8 cellular contexts compared by ENCODE assay signal in the genomic region with DNA sequence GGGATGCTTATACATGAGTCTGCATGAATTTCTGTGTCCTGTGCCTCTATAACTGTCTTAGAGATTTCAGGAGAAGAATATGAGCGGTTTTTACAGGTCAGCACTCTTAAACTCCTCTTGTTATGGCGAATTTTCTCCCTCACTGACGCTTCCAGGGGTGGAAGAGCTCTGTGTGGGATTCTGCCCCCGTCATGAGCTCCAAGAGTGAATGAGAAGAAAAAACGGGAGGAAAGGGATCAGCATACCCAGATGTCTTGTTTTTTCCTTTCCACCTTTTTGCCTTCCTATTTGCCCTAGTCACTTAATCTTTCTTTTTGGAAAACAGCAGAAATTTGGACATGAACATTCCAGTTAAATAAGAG. TPM values are rescaled to one million over a fixed set of nuclear protein-coding genes. Genes with fewer than 3 reads are reported as not detected.
DNase-seq lines count a peak whose midpoint lies in the region; ATAC-seq and TF ChIP-seq lines count a peak whose summit lies in the region.

No MANE protein-coding gene starts in this region.

- no peak for TF ChIP-seq EP300 in transverse colon (IDR thresholded peaks at IDR 0.05; ENCODE audit: low read depth)

- in situ Hi-C loops in transverse colon (cut with MboI; ENCODE audit: low pct_ligation_motif_present in 1 of 4, low pct_unique_long_range_greater_than_20kb in 1 of 4, low sequenced_read_pairs in 3 of 4), result no loop called here

- TF ChIP-seq POLR2A in adrenal gland (IDR thresholded peaks at IDR 0.05), result no peak
- TF ChIP-seq POLR2A in transverse colon (IDR thresholded peaks at IDR 0.05), result no peak

- 2 to 7% (median 4%) methylated on average over 5 of the region's 5 CpGs for WGBS in adrenal gland, 4 donors
- 6% methylated on average over 5 of the region's 5 CpGs for WGBS in transverse colon (ENCODE audit: low coverage in 1 of 2), 2 donors

- no peak for DNase-seq in activated naive CD4-positive, alpha-beta T cell treated with Interleukin-2 at 50 U/mL for 16 hours
- DNase-seq in adrenal gland, result no peak
- no peak for DNase-seq in left lung
- DNase-seq in transverse colon, result no peak
- DNase-seq in activated CD4-positive, alpha-beta T cell treated with anti-CD3 and anti-CD28 coated beads, Interleukin-2, amount 50 U/mL, for 48 hours, result no peak
- DNase-seq in NOMO-1 treated with DMSO at 0.1 percent for 48 hours (lab: John Stamatoyannopoulos, UW; ENCODE audit: unreplicated experiment), result no peak

- ATAC-seq in left lung, result no peak
- no peak for ATAC-seq in GM19463 (IDR thresholded peaks at IDR 0.05; ENCODE audit: unreplicated experiment)

- TF ChIP-seq CTCF in adrenal gland (IDR thresholded peaks at IDR 0.05), result no peak
- TF ChIP-seq CTCF in left lung (IDR thresholded peaks at IDR 0.05), result no peak
- no peak for TF ChIP-seq CTCF in transverse colon (IDR thresholded peaks at IDR 0.05)

- H3K9me3 ChIP-seq in adrenal gland (replicated peaks in 1 of 3) (no peaks in the 10 kb centered on the region), left lung (no peaks in the 10 kb centered on the region), transverse colon (no peaks in the 10 kb centered on the region)

- H3K36me3 ChIP-seq in adrenal gland (replicated peaks in 1 of 2), result peaks cover 0 to 19% of the 10 kb centered on the region in 2 donors
- H3K36me3 ChIP-seq in left lung, result peaks cover 0 to 15% of the 10 kb centered on the region in 2 donors
- H3K36me3 ChIP-seq in transverse colon, result no peaks in the 10 kb centered on the region

- intact Hi-C loops in adrenal gland (cut with DNase I), result no loop called here
- intact Hi-C loops in left lung (cut with DNase I), result no loop called here
- intact Hi-C loops in transverse colon (cut with DNase I; ENCODE audit: low total_unique reads), result no loop called here

- no peaks in the 10 kb centered on the region for H3K9me3 Mint-ChIP-seq in activated naive CD4-positive, alpha-beta T cell treated with anti-CD3 and anti-CD28 coated beads, Interleukin-2, amount 50 U/mL, for 24 hours

- H3K27me3 ChIP-seq in adrenal gland, result no peaks in the 10 kb centered on the region
- no peaks in the 10 kb centered on the region for H3K27me3 ChIP-seq in left lung
- H3K27me3 ChIP-seq in transverse colon, result no peaks in the 10 kb centered on the region

- peaks cover 0 to 23% of the 10 kb centered on the region in 2 donors for H3K4me1 ChIP-seq in adrenal gland (replicated peaks in 1 of 2)
- peaks cover 0 to 7% of the 10 kb centered on the region in 2 donors for H3K4me1 ChIP-seq in left lung
- H3K4me1 ChIP-seq in transverse colon, result peaks cover 6 to 17% (median 12%) of the 10 kb centered on the region in 4 donors

- H3K4me3 ChIP-seq in adrenal gland, result peak overlapping the region in 2 of 4 donors; percentile 64 to 80
- H3K4me3 ChIP-seq in left lung, result peak overlapping the region; percentile 59 to 63
- peak overlapping the region; percentile 57 to 76 (median 70) for H3K4me3 ChIP-seq in transverse colon

- H3K27ac ChIP-seq in adrenal gland (peak overlapping the region in 4 of 5 donors; percentile 36 to 81 (median 60)), left lung (peak overlapping the region; percentile 25 to 37), transverse colon (peak overlapping the region; percentile 73 to 84 (median 78))

- H3K4me3 Mint-ChIP-seq in activated naive CD4-positive, alpha-beta T cell treated with anti-CD3 and anti-CD28 coated beads, Interleukin-2, amount 50 U/mL, for 24 hours, result peak overlapping the region; percentile 99

- peaks cover 1% of the 10 kb centered on the region for H3K27me3 Mint-ChIP-seq in activated naive CD4-positive, alpha-beta T cell treated with anti-CD3 and anti-CD28 coated beads, Interleukin-2, amount 50 U/mL, for 24 hours

- H3K27ac Mint-ChIP-seq in activated naive CD4-positive, alpha-beta T cell treated with anti-CD3 and anti-CD28 coated beads, Interleukin-2, amount 50 U/mL, for 24 hours, result peak overlapping the region; percentile 66

- peaks cover 25% of the 10 kb centered on the region for H3K4me1 Mint-ChIP-seq in activated naive CD4-positive, alpha-beta T cell treated with anti-CD3 and anti-CD28 coated beads, Interleukin-2, amount 50 U/mL, for 24 hours

- H3K36me3 Mint-ChIP-seq in activated naive CD4-positive, alpha-beta T cell treated with anti-CD3 and anti-CD28 coated beads, Interleukin-2, amount 50 U/mL, for 24 hours, result peaks cover 11% of the 10 kb centered on the region

RNA-seq across cellular contexts. Expression of a gene that starts 0.7 kb away (rescaled TPM):
- total RNA-seq in adrenal gland (100 to 1,000 TPM in 6 of 8 donors, 10 to 100 TPM in 2; 94.3 to 183 (median 120) TPM), left lung (10 to 100 TPM; 52.3 to 61.6 TPM), transverse colon (10 to 100 TPM; 21.7 to 48.8 (median 32.7) TPM)
- polyA plus RNA-seq in adrenal gland, result 10 to 100 TPM; 44.4 to 93.7 (median 67.4) TPM

RNA-seq across cellular contexts. Expression of a gene that starts 13.9 kb away (rescaled TPM):
- total RNA-seq in adrenal gland, result 10 to 100 TPM in 5 of 8 donors, 1 to 10 TPM in 3; 6.0 to 19.1 (median 12.6) TPM
- 10 to 100 TPM in 1 of 3 donors, 1 to 10 TPM in 2; 3.0 to 10.2 (median 3.8) TPM for polyA plus RNA-seq in adrenal gland
- 10 to 100 TPM; 13.3 to 19.2 TPM for total RNA-seq in left lung
- total RNA-seq in transverse colon, result 10 to 100 TPM in 2 of 4 donors, 1 to 10 TPM in 2; 2.2 to 20.3 (median 10.5) TPM

RNA-seq across cellular contexts. Expression of a gene that starts 37.5 kb away (rescaled TPM):
- 10 to 100 TPM; 29.5 to 69.8 (median 49.5) TPM for total RNA-seq in adrenal gland
- polyA plus RNA-seq in adrenal gland, result 10 to 100 TPM; 13.9 to 68.8 (median 15.5) TPM
- total RNA-seq in left lung, result 10 to 100 TPM; 26.8 to 30.4 TPM
- 10 to 100 TPM; 13.3 to 39.0 (median 23.3) TPM for total RNA-seq in transverse colon
